In genomic region chr1:228904222-228904621, GRCh38 we compare ENCODE assay signal across 14 cellular contexts.
DNase-seq lines count a peak whose midpoint lies in the region; ATAC-seq and TF ChIP-seq lines count a peak whose summit lies in the region.
"Had no signal": no experiment of that assay in that cellular context is flagged by ENCODE, and none has a peak within 500 bp of the region (broad histone marks: within the 10 kb centered on the region; RNA-seq: fewer than 3 reads in every experiment).

No MANE protein-coding gene starts in this region.

- no peaks in the 10 kb centered on the region for H3K4me1 Mint-ChIP-seq in natural killer cell treated with Interleukin-12 subunit alpha and Interleukin-12 subunit beta and Interleukin-15 and Interleukin-18, amount 100 ng/mL, for 72 hours (ENCODE audit: low read depth in 2 of 2)
- H3K4me1 Mint-ChIP-seq in natural killer cell (no peaks in the 10 kb centered on the region), Calu3 (ENCODE audit: low read depth, unreplicated experiment) (peaks cover 22% of the 10 kb centered on the region)
- H3K4me1 Mint-ChIP-seq: IgD-negative memory B cell had no signal

- no peak overlapping the region for H3K4me3 Mint-ChIP-seq in natural killer cell treated with Interleukin-12 subunit alpha and Interleukin-12 subunit beta and Interleukin-15 and Interleukin-18, amount 100 ng/mL, for 72 hours
- H3K4me3 Mint-ChIP-seq in natural killer cell (no peak overlapping the region), Calu3 (ENCODE audit: low read depth, unreplicated experiment) (no peak overlapping the region)
- H3K4me3 Mint-ChIP-seq: CD4-positive, alpha-beta T cell; IgD-negative memory B cell had no signal

- TF ChIP-seq CTCF in natural killer cell (IDR thresholded peaks at IDR 0.05), result no peak
- TF ChIP-seq CTCF in VCaP (conservative IDR thresholded peaks at IDR 0.05), result no peak
- TF ChIP-seq CTCF in vagina (IDR thresholded peaks at IDR 0.05), result no peak
- no peak for TF ChIP-seq CTCF in Calu3 (IDR thresholded peaks at IDR 0.05; ENCODE audit: unreplicated experiment)

- no peaks in the 10 kb centered on the region for H3K36me3 Mint-ChIP-seq in natural killer cell treated with Interleukin-12 subunit alpha and Interleukin-12 subunit beta and Interleukin-15 and Interleukin-18, amount 100 ng/mL, for 72 hours
- H3K36me3 Mint-ChIP-seq in natural killer cell, result no peaks in the 10 kb centered on the region
- no peaks in the 10 kb centered on the region for H3K36me3 Mint-ChIP-seq in Calu3 (ENCODE audit: insufficient read depth, unreplicated experiment)
- H3K36me3 Mint-ChIP-seq: IgD-negative memory B cell had no signal

- BruUV-seq in Calu3 (replicated peaks; lab: Mats Ljungman, UMichigan), result no TSS peak

- CTCF ChIA-PET in Calu3 (lab: Charles Lee), result interaction anchor here (0.6 kb wide), 1 partner anchor 178 kb away, joined by 4 read pairs; no protein-coding TSS in a partner anchor

- H3K27ac ChIP-seq in VCaP, result peak overlapping the region; percentile 91
- peak overlapping the region; percentile 53 for H3K27ac ChIP-seq in layer of hippocampus (ENCODE audit: low read depth, low read length)
- peak overlapping the region; percentile 74 for H3K27ac ChIP-seq in vagina
- H3K27ac ChIP-seq: GM23248 had no signal

- intact Hi-C loops in natural killer cell (cut with micrococcal nuclease), result no loop called here
- intact Hi-C loops in vagina (cut with DNase I), result no loop called here
- intact Hi-C loops in Calu3 (cut with micrococcal nuclease; ENCODE audit: unreplicated experiment), result loop anchor here (10.0 kb wide), 1 partner anchor 69 kb away; no protein-coding TSS in a partner anchor

- H3K27me3 ChIP-seq in layer of hippocampus (ENCODE audit: control insufficient read depth, insufficient read depth, low read length) (no peaks in the 10 kb centered on the region), vagina (no peaks in the 10 kb centered on the region)

- H3K9me3 ChIP-seq in vagina, result no peaks in the 10 kb centered on the region

- no peak overlapping the region for H3K27ac Mint-ChIP-seq in natural killer cell treated with Interleukin-12 subunit alpha and Interleukin-12 subunit beta and Interleukin-15 and Interleukin-18, amount 100 ng/mL, for 72 hours
- H3K27ac Mint-ChIP-seq in natural killer cell (no peak overlapping the region), Calu3 (ENCODE audit: unreplicated experiment) (no peak overlapping the region)
- H3K27ac Mint-ChIP-seq: CD4-positive, alpha-beta T cell; IgD-negative memory B cell had no signal

- H3K36me3 ChIP-seq in vagina, result no peaks in the 10 kb centered on the region

- no peak for TF ChIP-seq POLR2A in vagina (IDR thresholded peaks at IDR 0.05)

- no peak overlapping the region for H3K4me3 ChIP-seq in vagina
- H3K4me3 ChIP-seq: GM23248 had no signal

- peaks cover 42% of the 10 kb centered on the region for H3K4me1 ChIP-seq in vagina

- peak; percentile 29 for DNase-seq in natural killer cell treated with Interleukin-12 subunit alpha and Interleukin-12 subunit beta and Interleukin-15 and Interleukin-18, amount 100 ng/mL, for 72 hours (ENCODE audit: low spot score)
- DNase-seq in natural killer cell, result no peak
- no peak for DNase-seq in vagina (ENCODE audit: extremely low spot score in 2 of 2)
- no peak for DNase-seq in Calu3
- DNase-seq in DMS53 treated with DMSO at 0.1 percent for 48 hours (lab: John Stamatoyannopoulos, UW; ENCODE audit: unreplicated experiment), result no peak
- DNase-seq: CD4-positive, alpha-beta T cell; DMS79 treated with DMSO at 0.1 percent for 48 hours; EL; KG1 had no signal

- no peaks in the 10 kb centered on the region for H3K9me3 Mint-ChIP-seq in natural killer cell treated with Interleukin-12 subunit alpha and Interleukin-12 subunit beta and Interleukin-15 and Interleukin-18, amount 100 ng/mL, for 72 hours
- H3K9me3 Mint-ChIP-seq in natural killer cell (no peaks in the 10 kb centered on the region), Calu3 (ENCODE audit: low read depth, unreplicated experiment) (no peaks in the 10 kb centered on the region)
- H3K9me3 Mint-ChIP-seq: CD4-positive, alpha-beta T cell had no signal

- peaks cover 0 to 3% of the 10 kb centered on the region in 2 donors for H3K27me3 Mint-ChIP-seq in natural killer cell treated with Interleukin-12 subunit alpha and Interleukin-12 subunit beta and Interleukin-15 and Interleukin-18, amount 100 ng/mL, for 72 hours
- H3K27me3 Mint-ChIP-seq in natural killer cell (ENCODE audit: low read depth in 2 of 2) (peaks cover 0 to 5% of the 10 kb centered on the region in 2 donors), Calu3 (ENCODE audit: unreplicated experiment) (peaks cover 12% of the 10 kb centered on the region)
- H3K27me3 Mint-ChIP-seq: CD4-positive, alpha-beta T cell; IgD-negative memory B cell had no signal

- no peak for ATAC-seq in natural killer cell treated with Interleukin-12 subunit alpha and Interleukin-12 subunit beta and Interleukin-15 and Interleukin-18, amount 100 ng/mL, for 72 hours
- ATAC-seq in natural killer cell, result no peak
- no peak for ATAC-seq in GM19324 (IDR thresholded peaks at IDR 0.05; ENCODE audit: low FRiP score, unreplicated experiment)
